Comparison of ENCODE assay signal across 12 cellular contexts in genomic region chr15:77402740-77403379, GRCh38. TPM values are rescaled to one million over a fixed set of nuclear protein-coding genes. Genes with fewer than 3 reads are reported as not detected.
DNase-seq lines count a peak whose midpoint lies in the region; ATAC-seq and TF ChIP-seq lines count a peak whose summit lies in the region.
"Had no signal": no experiment of that assay in that cellular context is flagged by ENCODE, and none has a peak within 500 bp of the region (broad histone marks: within the 10 kb centered on the region; RNA-seq: fewer than 3 reads in every experiment).

No MANE protein-coding gene starts in this region.

- no peaks in the 10 kb centered on the region for H3K27me3 Mint-ChIP-seq in activated naive CD8-positive, alpha-beta T cell treated with anti-CD3 and anti-CD28 coated beads for 36 hours
- H3K27me3 Mint-ChIP-seq: naive B cell had no signal

- TF ChIP-seq CTCF in GM13977 (IDR thresholded peaks at IDR 0.05; ENCODE audit: extremely low read depth, insufficient read depth, missing control alignments), result no peak

- peak overlapping the region; percentile 81 for H3K27ac Mint-ChIP-seq in activated naive CD8-positive, alpha-beta T cell treated with anti-CD3 and anti-CD28 coated beads for 36 hours

- DNase-seq in AG08396 (ENCODE audit: low spot score), result peak; percentile 32
- peak; percentile 30 for DNase-seq in GM13977 (ENCODE audit: low spot score)
- DNase-seq in activated naive CD8-positive, alpha-beta T cell treated with anti-CD3 and anti-CD28 coated beads for 36 hours, result no peak
- peak; percentile 32 for DNase-seq in hepatic stellate cell (ENCODE audit: low spot score)
- no peak for DNase-seq in NCI-H187 (lab: John Stamatoyannopoulos, UW)
- no peak for DNase-seq in SIG-M5 treated with dmso at 0.1 percent for 504 hours (lab: John Stamatoyannopoulos, UW; ENCODE audit: unreplicated experiment)
- DNase-seq: COR-L47, naive B cell, small intestine had no signal

- H3K4me1 Mint-ChIP-seq in activated naive CD8-positive, alpha-beta T cell treated with anti-CD3 and anti-CD28 coated beads for 36 hours, result peaks cover 51% of the 10 kb centered on the region

- in situ Hi-C loops in GM13977 (cut with MboI; ENCODE audit: low pct_unique_long_range_greater_than_20kb, low sequenced_read_pairs, unreplicated experiment), result no loop called here

- ATAC-seq in HG03439 (IDR thresholded peaks at IDR 0.05; ENCODE audit: unreplicated experiment) (no peak), HG03139 (IDR thresholded peaks at IDR 0.05; ENCODE audit: unreplicated experiment) (no peak)
- ATAC-seq: WTC11 had no signal

- peaks cover 24% of the 10 kb centered on the region for H3K9me3 Mint-ChIP-seq in activated naive CD8-positive, alpha-beta T cell treated with anti-CD3 and anti-CD28 coated beads for 36 hours

- peaks cover 33% of the 10 kb centered on the region for H3K36me3 Mint-ChIP-seq in activated naive CD8-positive, alpha-beta T cell treated with anti-CD3 and anti-CD28 coated beads for 36 hours

- H3K4me3 Mint-ChIP-seq in activated naive CD8-positive, alpha-beta T cell treated with anti-CD3 and anti-CD28 coated beads for 36 hours, result peak overlapping the region; percentile 14
- H3K4me3 Mint-ChIP-seq: WTC11 had no signal

RNA-seq across cellular contexts. Expression of gene PEAK1, which starts 17.0 kb away (rescaled TPM):
- 10 to 100 TPM; 33.2 to 33.5 TPM for total RNA-seq in activated naive CD8-positive, alpha-beta T cell treated with anti-CD3 and anti-CD28 coated beads for 36 hours

RNA-seq across cellular contexts. Expression of gene HMG20A, which starts 17.8 kb away (rescaled TPM):
- 10 to 100 TPM; 41.2 to 47.1 TPM for total RNA-seq in activated naive CD8-positive, alpha-beta T cell treated with anti-CD3 and anti-CD28 coated beads for 36 hours

Comparison
In these comparisons a context has a peak if more than half of its experiments do, and no peak if none do; other contexts are left out.
1. DNase-seq: peak in AG08396 (single experiment), GM13977 (single experiment) and hepatic stellate cell (single experiment); none in activated naive CD8-positive, alpha-beta T cell treated with anti-CD3 and anti-CD28 coated beads for 36 hours (single experiment), NCI-H187 (0 of 2) and SIG-M5 treated with dmso at 0.1 percent for 504 hours (single experiment).